ENCODE assay signal across 1 cellular context in the genomic region with DNA sequence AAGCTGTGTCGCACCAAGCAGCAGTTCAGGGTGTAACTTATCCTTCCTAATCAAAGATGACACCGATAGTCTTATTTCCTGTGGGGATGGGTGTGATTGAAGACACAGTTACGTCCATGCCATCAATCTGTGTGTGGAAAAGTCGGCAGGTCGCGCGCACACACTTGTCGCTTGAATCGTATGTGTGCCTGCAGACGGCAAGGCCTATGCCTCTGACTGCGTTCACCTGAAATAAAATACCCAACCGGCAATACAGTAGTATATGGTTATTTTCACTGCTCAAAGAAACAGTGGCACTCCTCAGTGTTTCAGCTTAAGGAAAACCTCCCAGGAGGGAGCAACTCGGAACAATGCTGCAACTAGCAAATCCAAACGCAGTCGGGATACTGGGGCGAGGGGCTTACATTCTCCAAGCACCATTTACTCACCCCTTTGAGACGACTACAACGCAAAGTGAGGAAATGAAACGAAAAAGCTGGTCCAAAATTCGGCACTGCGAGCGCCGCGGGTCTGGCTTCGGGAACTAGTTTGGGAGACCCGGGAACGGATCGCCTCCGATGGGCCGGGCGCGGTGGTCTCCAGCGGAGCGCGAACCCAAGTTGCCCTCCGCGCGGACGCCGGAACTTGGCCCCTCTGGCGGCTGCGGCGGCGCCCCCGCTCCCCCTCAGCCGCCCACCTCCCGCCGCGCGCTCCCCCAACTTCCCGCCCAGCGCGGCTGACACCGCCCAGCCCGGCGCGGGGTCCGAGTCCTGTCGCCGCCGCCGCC.
TF ChIP-seq lines count a peak whose summit lies in the region.

No MANE protein-coding gene starts in this region.

TF ChIP-seq in K562, 482 proteins besides CTCF, POLR2A, EP300 and RAD21 (continues in another document):
- no peak for TF ChIP-seq THRB (CRISPR knock-in tag; conservative IDR thresholded peaks at IDR 0.05)
- TF ChIP-seq PYGO2 (tag; IDR thresholded peaks at IDR 0.05), result no peak
- TF ChIP-seq HDAC3 (IDR thresholded peaks at IDR 0.05; ENCODE audit: borderline replicate concordance, partially characterized antibody), result no peak
- 0 out of 2 replicates have a peak, but pooled peaks have one; percentile 1 for TF ChIP-seq MBD2 (IDR thresholded peaks at IDR 0.05; ENCODE audit: borderline replicate concordance, low read depth)
- TF ChIP-seq TCF15 (CRISPR knock-in tag; IDR thresholded peaks at IDR 0.05), result no peak
- no peak for TF ChIP-seq HDAC2 (IDR thresholded peaks at IDR 0.05)
- no peak for TF ChIP-seq ZNF696 (CRISPR knock-in tag; conservative IDR thresholded peaks at IDR 0.05)
- no peak for TF ChIP-seq SIN3B (IDR thresholded peaks at IDR 0.05; ENCODE audit: low read depth)
- TF ChIP-seq WHSC1 (IDR thresholded peaks at IDR 0.05; ENCODE audit: low read length), result no peak
- no peak for TF ChIP-seq NRF1 (conservative IDR thresholded peaks at IDR 0.05 in 1 of 2, IDR thresholded peaks at IDR 0.05 in 1 of 2)
- no peak for TF ChIP-seq TAF15 (IDR thresholded peaks at IDR 0.05; ENCODE audit: low read depth, low read length)
- TF ChIP-seq PRMT5 (CRISPR knock-in tag; IDR thresholded peaks at IDR 0.05), result no peak
- peak; percentile 24; the same call in 1 of the 2 replicates for TF ChIP-seq TCF3 (CRISPR knock-in tag; IDR thresholded peaks at IDR 0.05)
- peak in 1 of 2 experiments; percentile 47 for TF ChIP-seq E2F6 (IDR thresholded peaks at IDR 0.05; ENCODE audit: borderline replicate concordance in 1 of 2, extremely low read depth in 1 of 2, insufficient read depth in 1 of 2, insufficient read length in 1 of 2, low read depth in 1 of 2, low read length in 1 of 2, poor library complexity in 1 of 2, severe bottlenecking in 1 of 2)
- TF ChIP-seq, protein P1, sequence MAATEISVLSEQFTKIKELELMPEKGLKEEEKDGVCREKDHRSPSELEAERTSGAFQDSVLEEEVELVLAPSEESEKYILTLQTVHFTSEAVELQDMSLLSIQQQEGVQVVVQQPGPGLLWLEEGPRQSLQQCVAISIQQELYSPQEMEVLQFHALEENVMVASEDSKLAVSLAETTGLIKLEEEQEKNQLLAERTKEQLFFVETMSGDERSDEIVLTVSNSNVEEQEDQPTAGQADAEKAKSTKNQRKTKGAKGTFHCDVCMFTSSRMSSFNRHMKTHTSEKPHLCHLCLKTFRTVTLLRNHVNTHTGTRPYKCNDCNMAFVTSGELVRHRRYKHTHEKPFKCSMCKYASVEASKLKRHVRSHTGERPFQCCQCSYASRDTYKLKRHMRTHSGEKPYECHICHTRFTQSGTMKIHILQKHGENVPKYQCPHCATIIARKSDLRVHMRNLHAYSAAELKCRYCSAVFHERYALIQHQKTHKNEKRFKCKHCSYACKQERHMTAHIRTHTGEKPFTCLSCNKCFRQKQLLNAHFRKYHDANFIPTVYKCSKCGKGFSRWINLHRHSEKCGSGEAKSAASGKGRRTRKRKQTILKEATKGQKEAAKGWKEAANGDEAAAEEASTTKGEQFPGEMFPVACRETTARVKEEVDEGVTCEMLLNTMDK (IDR thresholded peaks at IDR 0.05; ENCODE audit: borderline replicate concordance, insufficient read depth, low read depth, low read length, poor library complexity, severe bottlenecking), result no peak
- no peak for TF ChIP-seq ZNF766 (CRISPR knock-in tag; conservative IDR thresholded peaks at IDR 0.05)
- TF ChIP-seq NR1H2 (CRISPR knock-in tag; IDR thresholded peaks at IDR 0.05), result no peak
- no peak for TF ChIP-seq ZNF165 (CRISPR knock-in tag; IDR thresholded peaks at IDR 0.05; ENCODE audit: borderline replicate concordance)
- peak; percentile 85; the same call in 1 of the 2 replicates for TF ChIP-seq ZBTB7A (IDR thresholded peaks at IDR 0.05; ENCODE audit: borderline replicate concordance, control insufficient read depth, low read depth, low read length)
- no peak for TF ChIP-seq HSF4 (CRISPR knock-in tag; IDR thresholded peaks at IDR 0.05; ENCODE audit: borderline replicate concordance)
- no peak for TF ChIP-seq SMARCE1 (IDR thresholded peaks at IDR 0.05)
- peak; percentile 38; the same call in 1 of the 2 replicates for TF ChIP-seq GTF2E2 (tag; IDR thresholded peaks at IDR 0.05)
- TF ChIP-seq BHLHE40 (IDR thresholded peaks at IDR 0.05; ENCODE audit: low read length), result no peak
- no peak for TF ChIP-seq ZNF77 (CRISPR knock-in tag; IDR thresholded peaks at IDR 0.05)
- no peak for TF ChIP-seq CBX2 (IDR thresholded peaks at IDR 0.05; ENCODE audit: insufficient read depth, low read length, poor library complexity, severe bottlenecking)
- no peak for TF ChIP-seq MAZ (CRISPR knock-in tag; conservative IDR thresholded peaks at IDR 0.05 in 1 of 2, IDR thresholded peaks at IDR 0.05 in 1 of 2)
- TF ChIP-seq ZC3H11A (IDR thresholded peaks at IDR 0.05; ENCODE audit: low read depth, low read length), result no peak
- 0 out of 2 replicates have a peak, but pooled peaks have one; percentile 51 for TF ChIP-seq ZNF740 (CRISPR knock-in tag; IDR thresholded peaks at IDR 0.05)
- 0 out of 4 replicates have a peak, but pooled peaks of 1 of the 2 experiments have one; percentile 44 for TF ChIP-seq ZNF740 (tag; IDR thresholded peaks at IDR 0.05)
- no peak for TF ChIP-seq ZNF318 (IDR thresholded peaks at IDR 0.05; ENCODE audit: borderline replicate concordance in 1 of 2, low read depth in 1 of 2)
- TF ChIP-seq CHD4 (IDR thresholded peaks at IDR 0.05; ENCODE audit: insufficient read depth, insufficient replicate concordance, low read depth, low read length, poor library complexity, severe bottlenecking), result no peak
- no peak for TF ChIP-seq FOXM1 (IDR thresholded peaks at IDR 0.05; ENCODE audit: low read depth)
- no peak for TF ChIP-seq FOXM1 (CRISPR knock-in tag; IDR thresholded peaks at IDR 0.05; ENCODE audit: low read depth)
- no peak for TF ChIP-seq U2AF2 (optimal IDR thresholded peaks at IDR 0.05; ENCODE audit: low read depth, low read length)
- TF ChIP-seq HEY1 (CRISPR knock-in tag; IDR thresholded peaks at IDR 0.05; ENCODE audit: borderline replicate concordance), result no peak
- no peak for TF ChIP-seq JUN (IDR thresholded peaks at IDR 0.05; ENCODE audit: borderline replicate concordance, low read depth, low read length)
- TF ChIP-seq JUN (CRISPR knock-in tag; IDR thresholded peaks at IDR 0.05; ENCODE audit: borderline replicate concordance), result no peak
- TF ChIP-seq EZH2 (IDR thresholded peaks at IDR 0.05; ENCODE audit: borderline replicate concordance, low read depth, low read length), result no peak
- TF ChIP-seq FOXP4 (CRISPR knock-in tag; IDR thresholded peaks at IDR 0.05; ENCODE audit: borderline replicate concordance), result peak; percentile 54; the same call in 1 of the 2 replicates
- no peak for TF ChIP-seq BCOR (IDR thresholded peaks at IDR 0.05)
- TF ChIP-seq CAMTA2 (CRISPR knock-in tag; conservative IDR thresholded peaks at IDR 0.05), result no peak
- TF ChIP-seq KDM2B (CRISPR knock-in tag; IDR thresholded peaks at IDR 0.05), result no peak
- 0 out of 2 replicates have a peak, but pooled peaks have one; percentile 18 for TF ChIP-seq ZEB2 (IDR thresholded peaks at IDR 0.05)
- no peak for TF ChIP-seq MAFG (tag; conservative IDR thresholded peaks at IDR 0.05)
- TF ChIP-seq ILF3 (IDR thresholded peaks at IDR 0.05; ENCODE audit: borderline replicate concordance), result no peak
